ENCODE assay signal across 8 cellular contexts in genomic region chr16:83215417-83216001, GRCh38.
A peak's percentile ranks its signal among the peaks of the same experiment; 100 is the strongest.
DNase-seq lines count a peak whose midpoint lies in the region; ATAC-seq, FAIRE-seq and TF ChIP-seq lines count a peak whose summit lies in the region.

No MANE protein-coding gene starts in this region.

- H3K4me3 Mint-ChIP-seq in type B pancreatic cell: no peak overlapping the region

- TF ChIP-seq CTCF in AG04449 (IDR thresholded peaks at IDR 0.05; ENCODE audit: insufficient read depth, low read length, missing control alignments) (peak; percentile 79), RWPE1 (conservative IDR thresholded peaks at IDR 0.05; ENCODE audit: low read depth) (peak; percentile 67), lung (IDR thresholded peaks at IDR 0.05; ENCODE audit: control extremely low read depth, extremely low read depth) (peak; percentile 45), type B pancreatic cell (conservative IDR thresholded peaks at IDR 0.05) (peak; percentile 84), thyroid gland (IDR thresholded peaks at IDR 0.05) (peak in 2 of 6 experiments; percentile 10 to 52)

- H3K9me3 Mint-ChIP-seq in type B pancreatic cell: no peaks in the 10 kb centered on the region

- H3K27ac Mint-ChIP-seq in type B pancreatic cell: no peak overlapping the region

- H3K4me1 Mint-ChIP-seq in type B pancreatic cell (ENCODE audit: unreplicated experiment): peaks cover 5% of the 10 kb centered on the region

- H3K9me3 ChIP-seq in lung (ENCODE audit: control insufficient read depth in 2 of 2, insufficient read depth in 1 of 2, low read length in 1 of 2) (peaks cover 0 to 2% of the 10 kb centered on the region in 2 donors), thyroid gland (no peaks in the 10 kb centered on the region)

- WGBS in lung, 2 donors: 20 to 23% methylated on average over 9 of the region's 9 CpGs
- 43 to 51% methylated on average over 9 of the region's 9 CpGs for WGBS in thyroid gland, 2 donors

- no peak for TF ChIP-seq POLR2A in thyroid gland (IDR thresholded peaks at IDR 0.05)

- H3K4me1 ChIP-seq in lung (ENCODE audit: control insufficient read depth in 2 of 2, insufficient read depth in 2 of 2, low read length in 2 of 2): peaks cover 0 to 3% of the 10 kb centered on the region in 2 donors
- H3K4me1 ChIP-seq in thyroid gland: no peaks in the 10 kb centered on the region

- H3K27me3 Mint-ChIP-seq in type B pancreatic cell: no peaks in the 10 kb centered on the region

- DNase-seq in AG04449 (ENCODE audit: low read depth, low spot score) (no peak), GM18507 (ENCODE audit: extremely low spot score, insufficient read length, low read depth) (peak; percentile 12), RWPE1 (ENCODE audit: low spot score) (peak; percentile 32), astrocyte of the hippocampus (ENCODE audit: low read depth, low spot score) (peak; percentile 62), lung (ENCODE audit: low spot score) (no peak), type B pancreatic cell (ENCODE audit: extremely low spot score, unreplicated experiment) (no peak), thyroid gland (no peak), SIG-M5 (lab: John Stamatoyannopoulos, UW) (no peak)

- no peaks in the 10 kb centered on the region for H3K36me3 Mint-ChIP-seq in type B pancreatic cell

- peaks cover 0 to 4% of the 10 kb centered on the region in 2 donors for H3K36me3 ChIP-seq in lung (ENCODE audit: control insufficient read depth in 2 of 2, insufficient read depth in 2 of 2, low read length in 2 of 2)
- no peaks in the 10 kb centered on the region for H3K36me3 ChIP-seq in thyroid gland

- H3K27me3 ChIP-seq in lung (ENCODE audit: control insufficient read depth, insufficient read depth) (no peaks in the 10 kb centered on the region), thyroid gland (no peaks in the 10 kb centered on the region)

- ATAC-seq in lung (ENCODE audit: insufficient read depth, low FRiP score): no peak

- CTCF ChIA-PET in AG04449 (lab: Yijun Ruan, JAX): interaction anchor here (0.8 to 3.1 kb wide), 14 partner anchors 10 to 952 kb away, joined by 3 to 18 read pairs (median 4); no protein-coding TSS in a partner anchor
- CTCF ChIA-PET in RWPE1 (lab: Yijun Ruan, JAX): interaction anchor here (0.6 to 0.7 kb wide), 7 partner anchors 37 to 847 kb away, joined by 3 to 9 read pairs (median 4); no protein-coding TSS in a partner anchor

- no peak overlapping the region for H3K27ac ChIP-seq in RWPE1
- H3K27ac ChIP-seq in lung (ENCODE audit: low read depth in 1 of 2, low read length in 1 of 2): no peak overlapping the region
- H3K27ac ChIP-seq in thyroid gland: no peak overlapping the region

- intact Hi-C loops in thyroid gland (cut with DNase I): no loop called here

- H3K4me3 ChIP-seq in AG04449 (ENCODE audit: low read depth, low read length) (no peak overlapping the region), lung (no peak overlapping the region), thyroid gland (replicated peaks in 1 of 3) (no peak overlapping the region)

- no peak for FAIRE-seq in GM18507 (lab: Jason Lieb, UNC)

- POLR2A ChIA-PET in AG04449 (lab: Yijun Ruan, JAX) (no interaction called here), RWPE1 (lab: Yijun Ruan, JAX; ENCODE audit: low non-redundant PET) (no interaction called here)

Comparison
In these comparisons a context has a peak if more than half of its experiments do, and no peak if none do; other contexts are left out.
1. DNase-seq: peak in GM18507 (single experiment), RWPE1 (single experiment) and astrocyte of the hippocampus (single experiment); none in AG04449 (single experiment), lung (single experiment), type B pancreatic cell (single experiment), thyroid gland (0 of 2) and SIG-M5 (single experiment).